In the genomic region with DNA sequence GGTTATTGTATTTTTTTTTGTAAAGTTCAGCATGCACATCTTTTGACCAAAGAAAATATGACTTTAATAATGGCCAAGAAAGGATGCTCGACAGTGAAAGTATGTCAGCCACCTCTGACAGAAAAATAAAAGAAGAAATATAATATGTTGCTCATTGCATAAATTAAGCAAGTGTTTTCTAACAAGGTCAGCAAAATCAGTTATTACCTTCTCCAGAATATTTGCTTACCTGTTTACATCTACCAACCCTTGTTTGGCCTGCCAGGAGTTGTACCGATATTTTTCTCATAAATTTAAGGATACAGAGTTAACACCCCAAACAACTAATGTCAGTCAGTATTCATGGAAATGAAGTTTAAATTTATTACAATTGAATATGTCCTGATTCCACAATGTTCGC, we compare ENCODE assay signal across 6 cellular contexts.
"Had no signal": no experiment of that assay in that cellular context is flagged by ENCODE, and none has a peak within 500 bp of the region (broad histone marks: within the 10 kb centered on the region; RNA-seq: fewer than 3 reads in every experiment).

No MANE protein-coding gene starts in this region.

- H3K9ac ChIP-seq: KMS-11 had no signal

- H3K4me2 ChIP-seq: KMS-11 had no signal

- DNase-seq: KBM-7, KG1 had no signal

- H3K27ac ChIP-seq: HL-60, KMS-11 had no signal

- ATAC-seq: K562 had no signal

- H3K4me3 ChIP-seq: K562 had no signal

- FAIRE-seq: HTR-8/SVneo, K562 had no signal
